ENCODE assay signal across 24 cellular contexts in genomic region chr11:44134625-44135024, GRCh38. TPM values are rescaled to one million over a fixed set of nuclear protein-coding genes. Genes with fewer than 3 reads are reported as not detected.
DNase-seq lines count a peak whose midpoint lies in the region; ATAC-seq, FAIRE-seq and TF ChIP-seq lines count a peak whose summit lies in the region.
"Had no signal": no experiment of that assay in that cellular context is flagged by ENCODE, and none has a peak within 500 bp of the region (broad histone marks: within the 10 kb centered on the region; RNA-seq: fewer than 3 reads in every experiment).

No MANE protein-coding gene starts in this region.

- H3K4me1 ChIP-seq in HepG2 (ENCODE audit: insufficient read depth, low read length): peaks cover 15% of the 10 kb centered on the region
- peaks cover 0 to 18% (median 0%) of the 10 kb centered on the region in 4 donors for H3K4me1 ChIP-seq in right lobe of liver
- H3K4me1 ChIP-seq in HEK293 (ENCODE audit: control insufficient read depth, insufficient read depth, low read length): peaks cover 6% of the 10 kb centered on the region; the same call in 1 of the 2 replicates
- H3K4me1 ChIP-seq in K562 (replicated peaks in 1 of 2; ENCODE audit: control insufficient read depth in 2 of 2, insufficient read depth in 2 of 2, low read length in 2 of 2): peaks cover 4 to 13% of the 10 kb centered on the region in 2 experiments
- H3K4me1 ChIP-seq: BLaER1 treated with 17β-estradiol and CSF1 and Interleukin-3, amounts not matched to agents 10 nM and 100 nM had no signal

- FAIRE-seq in HepG2 (lab: Jason Lieb, UNC) (no peak), K562 (lab: Jason Lieb, UNC) (no peak)
- FAIRE-seq: A204.1, D721Med, G401.6, GM12891, GM19239 had no signal

- no peaks in the 10 kb centered on the region for H3K27me3 ChIP-seq in HepG2 (ENCODE audit: control insufficient read depth in 1 of 2, insufficient read depth in 2 of 2, low read length in 2 of 2)
- no peaks in the 10 kb centered on the region for H3K27me3 ChIP-seq in right lobe of liver
- H3K27me3 ChIP-seq in K562 (ENCODE audit: control insufficient read depth in 2 of 2, insufficient read depth in 2 of 2, low read length in 2 of 2): no peaks in the 10 kb centered on the region
- H3K27me3 ChIP-seq: BLaER1 treated with 17β-estradiol and CSF1 and Interleukin-3, amounts not matched to agents 10 nM and 100 nM had no signal

- H4K20me1 ChIP-seq in HepG2 (ENCODE audit: insufficient read depth, low read length) (no peaks in the 10 kb centered on the region), K562 (replicated peaks; ENCODE audit: control insufficient read depth, insufficient read depth, low read length) (no peaks in the 10 kb centered on the region)

- TF ChIP-seq CTCF in HepG2 (CRISPR knock-in tag; IDR thresholded peaks at IDR 0.05) (no peak), right lobe of liver (IDR thresholded peaks at IDR 0.05) (no peak), HEK293 (tag by site-specific recombination; IDR thresholded peaks at IDR 0.05) (no peak), K562 (IDR thresholded peaks at IDR 0.05 in 2 of 3, conservative IDR thresholded peaks at IDR 0.05 in 1 of 3; ENCODE audit: insufficient read depth in 2 of 3, low read depth in 1 of 3, low read length in 3 of 3) (no peak)

- H3K36me3 Mint-ChIP-seq in T-helper 17 cell (ENCODE audit: low read depth): peaks cover 16% of the 10 kb centered on the region

- TF ChIP-seq POLR2A in HepG2 (IDR thresholded peaks at IDR 0.05; ENCODE audit: insufficient read depth in 1 of 2, low read depth in 2 of 2, low read length in 2 of 2) (no peak), right lobe of liver (IDR thresholded peaks at IDR 0.05) (no peak), K562 (conservative IDR thresholded peaks at IDR 0.05) (no peak)

- H3K4me3 ChIP-seq in HepG2 (replicated peaks in 1 of 3; ENCODE audit: insufficient read depth in 1 of 3, low read depth in 2 of 3, low read length in 3 of 3) (no peak overlapping the region), right lobe of liver (no peak overlapping the region), HEK293 (ENCODE audit: low read depth, low read length) (no peak overlapping the region), K562 (no peak overlapping the region)
- H3K4me3 ChIP-seq: BLaER1 treated with 17β-estradiol and CSF1 and Interleukin-3, amounts not matched to agents 10 nM and 100 nM had no signal

- H3K4me1 Mint-ChIP-seq in T-helper 17 cell: peaks cover 4% of the 10 kb centered on the region
- H3K4me1 Mint-ChIP-seq: B cell had no signal

- ATAC-seq in HepG2 (no peak), right lobe of liver (no peak), T-helper 17 cell (no peak), K562 (no peak)
- ATAC-seq: CD8-positive, alpha-beta T cell had no signal

- intact Hi-C loops in HepG2 (cut with micrococcal nuclease; ENCODE audit: unreplicated experiment) (no loop called here), right lobe of liver (cut with DNase I) (no loop called here), K562 (cut with micrococcal nuclease) (loop anchor here (5.0 to 10.0 kb wide), 4 partner anchors 123 to 480 kb away; no protein-coding TSS in a partner anchor)

- TF ChIP-seq EP300 in HepG2 (IDR thresholded peaks at IDR 0.05; ENCODE audit: low read depth in 2 of 2, low read length in 2 of 2) (no peak), HepG2 (CRISPR knock-in tag; IDR thresholded peaks at IDR 0.05; ENCODE audit: borderline replicate concordance) (no peak), K562 (IDR thresholded peaks at IDR 0.05; ENCODE audit: low read length) (no peak)

- H3K27ac ChIP-seq in HepG2 (ENCODE audit: extremely low read length, insufficient read depth, low read length) (no peak overlapping the region), right lobe of liver (no peak overlapping the region), HEK293 (ENCODE audit: extremely low read depth, low read depth, low read length) (no peak overlapping the region), K562 (ENCODE audit: extremely low read depth, low read depth, low read length) (no peak overlapping the region)
- H3K27ac ChIP-seq: BLaER1 treated with 17β-estradiol and CSF1 and Interleukin-3, amounts not matched to agents 10 nM and 100 nM; C4-2B had no signal

- no peak for DNase-seq in HepG2 (ENCODE audit: low spot score)
- no peak for DNase-seq in right lobe of liver
- DNase-seq in T-helper 17 cell: no peak
- no peak for DNase-seq in K562 (ENCODE audit: extremely low read depth in 1 of 4, low spot score in 3 of 4)
- no peak for DNase-seq in HuH-7 (ENCODE audit: low spot score)
- no peak for DNase-seq in stimulated activated naive CD4-positive, alpha-beta T cell (lab: John Stamatoyannopoulos, UW)
- DNase-seq in activated CD4-positive, alpha-beta T cell treated with anti-CD3 and anti-CD28 coated beads, Interleukin-2, amount 50 U/mL, for 4 hours: no peak
- DNase-seq: 8988T; AML-193; Caco-2; Calu3; CD4-positive, alpha-beta T cell; CD8-positive, alpha-beta T cell; DMS79 treated with DMSO at 0.1 percent for 48 hours; GF-D8 had no signal

- H3K27me3 Mint-ChIP-seq in T-helper 17 cell: no peaks in the 10 kb centered on the region
- H3K27me3 Mint-ChIP-seq: B cell; CD4-positive, alpha-beta T cell had no signal

- H3K9ac ChIP-seq in HepG2 (ENCODE audit: insufficient read depth, low read depth, low read length) (no peak overlapping the region), K562 (ENCODE audit: insufficient read depth in 1 of 2, low read depth in 2 of 2, low read length in 2 of 2) (no peak overlapping the region)
- H3K9ac ChIP-seq: BLaER1 treated with 17β-estradiol and CSF1 and Interleukin-3, amounts not matched to agents 10 nM and 100 nM had no signal

- CTCF ChIA-PET in HepG2 (lab: Yijun Ruan, JAX; ENCODE audit: low intra/inter-chr PET ratio, low total read pairs) (no interaction called here), HEK293 (lab: Yijun Ruan, JAX) (interaction anchor here (0.7 to 3.6 kb wide), 13 partner anchors 8 to 531 kb away, joined by 3 to 27 read pairs (median 8); no protein-coding TSS in a partner anchor), K562 (lab: Yijun Ruan, JAX; ENCODE audit: low intra/inter-chr PET ratio) (interaction anchor here (2.0 kb wide), 1 partner anchor 404 kb away, joined by 12 read pairs; no protein-coding TSS in a partner anchor)

- peak overlapping the region; percentile 32 for H3K27ac Mint-ChIP-seq in T-helper 17 cell
- H3K27ac Mint-ChIP-seq: B cell; CD4-positive, alpha-beta T cell; CD8-positive, alpha-beta T cell had no signal

- H3K9me3 ChIP-seq in HepG2 (ENCODE audit: low read length) (no peaks in the 10 kb centered on the region), right lobe of liver (no peaks in the 10 kb centered on the region), HEK293 (ENCODE audit: control insufficient read depth, insufficient read depth, low read depth, low read length) (no peaks in the 10 kb centered on the region), T-helper 17 cell (ENCODE audit: control insufficient read depth, low read length, poor library complexity, severe bottlenecking) (no peaks in the 10 kb centered on the region), K562 (replicated peaks; ENCODE audit: control insufficient read depth, insufficient read depth, low read depth, low read length) (no peaks in the 10 kb centered on the region)
- H3K9me3 ChIP-seq: BLaER1 treated with 17β-estradiol and CSF1 and Interleukin-3, amounts not matched to agents 10 nM and 100 nM; Caco-2 had no signal

- no peaks in the 10 kb centered on the region for H3K9me1 ChIP-seq in K562 (ENCODE audit: control insufficient read depth, insufficient read depth, low read length)

- 50% methylated on average over 1 of the region's 1 CpG for WGBS in HepG2 (ENCODE audit: low lambda C conversion rate)
- 76% methylated on average over 1 of the region's 1 CpG for WGBS in right lobe of liver (ENCODE audit: insufficient coverage, low coverage, low lambda C conversion rate, missing lambda C conversion rate)
- 25% methylated on average over 1 of the region's 1 CpG for WGBS in K562 (ENCODE audit: insufficient coverage, low coverage, missing lambda C conversion rate)

- H3K4me2 ChIP-seq in HepG2 (ENCODE audit: low read depth, low read length) (no peak overlapping the region), K562 (ENCODE audit: insufficient read depth, low read length) (no peak overlapping the region)
- H3K4me2 ChIP-seq: BLaER1 treated with 17β-estradiol and CSF1 and Interleukin-3, amounts not matched to agents 10 nM and 100 nM had no signal

- H3K79me2 ChIP-seq in HepG2 (ENCODE audit: insufficient read depth, low read length) (no peaks in the 10 kb centered on the region), K562 (ENCODE audit: control insufficient read depth, insufficient read depth, low read length) (no peaks in the 10 kb centered on the region)

- no peak overlapping the region for H3K4me3 Mint-ChIP-seq in T-helper 17 cell
- H3K4me3 Mint-ChIP-seq: B cell; CD4-positive, alpha-beta T cell; CD8-positive, alpha-beta T cell had no signal

- peaks cover 1 to 11% of the 10 kb centered on the region in 2 experiments; a peak in 4 of 5 replicates for H3K36me3 ChIP-seq in HepG2 (replicated peaks in 1 of 2; ENCODE audit: control insufficient read depth in 1 of 2, insufficient read depth in 2 of 2, low read length in 2 of 2)
- peaks cover 0 to 8% (median 0%) of the 10 kb centered on the region in 4 donors for H3K36me3 ChIP-seq in right lobe of liver
- H3K36me3 ChIP-seq in HEK293 (ENCODE audit: control insufficient read depth in 2 of 2, insufficient read depth in 1 of 2, low read length in 2 of 2): peaks cover 0 to 34% of the 10 kb centered on the region in 2 experiments; a peak in 1 of 3 replicates
- H3K36me3 ChIP-seq in K562 (ENCODE audit: control insufficient read depth, insufficient read depth, low read length): peaks cover 42% of the 10 kb centered on the region

- POLR2A ChIA-PET in HepG2 (lab: Yijun Ruan, JAX) (no interaction called here), HEK293 (lab: Yijun Ruan, JAX) (no interaction called here), K562 (lab: Yijun Ruan, JAX) (no interaction called here)

- in situ Hi-C loops in HepG2 (cut with HindIII; ENCODE audit: extremely low pct_ligation_motif_present, low pct_unique_long_range_greater_than_20kb): no loop called here
- in situ Hi-C loops in K562 (cut with MboI): loop anchor here (10.0 kb wide), 1 partner anchor 400 kb away; no protein-coding TSS in a partner anchor

- BruUV-seq in HepG2 (replicated peaks; lab: Mats Ljungman, UMichigan) (no TSS peak), K562 (replicated peaks; lab: Mats Ljungman, UMichigan) (no TSS peak)

- TF ChIP-seq RAD21 in HepG2 (CRISPR knock-in tag; IDR thresholded peaks at IDR 0.05) (no peak), K562 (CRISPR knock-in tag; conservative IDR thresholded peaks at IDR 0.05 in 1 of 2, IDR thresholded peaks at IDR 0.05 in 1 of 2) (no peak)

- H2AFZ ChIP-seq in HepG2 (ENCODE audit: low read length) (no peak overlapping the region), K562 (ENCODE audit: low read depth, low read length) (no peak overlapping the region)

RNA-seq across cellular contexts. Expression of gene EXT2, which starts 39.1 kb away (rescaled TPM):
- total RNA-seq in HepG2 (2016; rRNA removed; fragmentation: Illumina TruSeq; extraction: Trizol): 32.7 and 68.7 TPM in 2 replicates
- 8.6 and 10.8 TPM in 2 replicates for total RNA-seq in HepG2 (2016; cell fraction: cytosol; rRNA removed; fragmentation: Illumina TruSeq; extraction: Trizol; ENCODE audit: low read depth)
- total RNA-seq in HepG2 (2016; cell fraction: insoluble cytoplasmic fraction; rRNA removed; fragmentation: Illumina TruSeq; extraction: Trizol): 30.5 and 64.4 TPM in 2 replicates
- 16.9 and 17.7 TPM in 2 replicates for total RNA-seq in HepG2 (2016; cell fraction: membrane; rRNA removed; fragmentation: Illumina TruSeq; extraction: Trizol)
- 60.9 and 75.9 TPM in 2 replicates for total RNA-seq in HepG2 (2016; cell fraction: nucleus; rRNA removed; fragmentation: Illumina TruSeq; extraction: Trizol)
- 55.0 and 61.5 TPM in 2 replicates for polyA plus RNA-seq in HepG2 (2011; rRNA removed)
- polyA plus RNA-seq in HepG2 (2011; cell fraction: cytosol; rRNA removed): 53.3 and 56.3 TPM in 2 replicates
- polyA plus RNA-seq in HepG2 (2011; cell fraction: nucleus; rRNA removed): 20.6 and 24.5 TPM in 2 replicates
- polyA plus RNA-seq in HepG2 (2012): 37.3 and 38.6 TPM in 2 replicates
- polyA plus RNA-seq in HepG2 (2016; cell fraction: cytosol; fragmentation: Illumina TruSeq; extraction: Trizol; ENCODE audit: low read depth): 3.9 and 4.0 TPM in 2 replicates
- 24.3 and 25.4 TPM in 2 replicates for polyA plus RNA-seq in HepG2 (2016; cell fraction: insoluble cytoplasmic fraction; fragmentation: Illumina TruSeq; extraction: Trizol; ENCODE audit: low read depth)
- polyA plus RNA-seq in HepG2 (2016; cell fraction: membrane; fragmentation: Illumina TruSeq; extraction: Trizol; ENCODE audit: low read depth): 8.2 and 8.3 TPM in 2 replicates
- polyA plus RNA-seq in HepG2 (2016; cell fraction: nucleus; fragmentation: Illumina TruSeq; extraction: Trizol; ENCODE audit: insufficient read depth, low read depth): 51.5 and 55.1 TPM in 2 replicates
- polyA minus RNA-seq in HepG2 (2011; rRNA and poly(A)+ RNA removed; ENCODE audit: low replicate concordance): 78.0 and 127 TPM in 2 replicates
- 45.5 and 50.2 TPM in 2 replicates for polyA minus RNA-seq in HepG2 (2011; cell fraction: cytosol; rRNA and poly(A)+ RNA removed)
- 51.2 and 60.8 TPM in 2 replicates for polyA minus RNA-seq in HepG2 (2011; cell fraction: nucleus; rRNA and poly(A)+ RNA removed)
- total RNA-seq in right lobe of liver: 10 to 100 TPM; 21.9 to 31.3 (median 26.9) TPM
- total RNA-seq in T-helper 17 cell: 10 to 100 TPM; 23.6 to 28.0 TPM
- total RNA-seq in K562 (2011; cell fraction: chromatin; rRNA removed; ENCODE audit: low replicate concordance): 100 and 105 TPM in 2 replicates
- 133 and 140 TPM in 2 replicates for total RNA-seq in K562 (2011; cell fraction: nucleolus; rRNA removed)
- 105 and 121 TPM in 2 replicates for total RNA-seq in K562 (2011; cell fraction: nucleoplasm; rRNA removed)
- total RNA-seq in K562 (2014; rRNA removed): 38.8 and 39.5 TPM in 2 replicates
- 34.0 and 37.5 TPM in 2 replicates for total RNA-seq in K562 (2014; rRNA removed; fragmentation: Illumina TruSeq; extraction: Trizol)
- 38.5 and 40.9 TPM in 2 replicates for total RNA-seq in K562 (2015; rRNA removed; fragmentation: Illumina TruSeq; extraction: Trizol)
- 43.1 and 43.2 TPM in 2 replicates for total RNA-seq in K562 (2021)
- polyA plus RNA-seq in K562 (2011; rRNA removed): 49.2 and 52.1 TPM in 2 replicates
- 42.1 and 45.0 TPM in 2 replicates for polyA plus RNA-seq in K562 (2011; cell fraction: cytosol; rRNA removed)
- 31.6 and 38.9 TPM in 2 replicates for polyA plus RNA-seq in K562 (2011; cell fraction: nucleus; rRNA removed)
- polyA plus RNA-seq in K562 (2012): 33.7 and 39.0 TPM in 2 replicates
- 35.0 and 38.1 TPM in 2 replicates for polyA plus RNA-seq in K562 (2014; fragmentation: Illumina TruSeq; extraction: Trizol)
- 10 to 100 TPM in 1 of 2 experiments, 1 to 10 TPM in 1; 7.5 to 13.1 TPM for polyA plus RNA-seq in K562 (2014; fragmentation: Nextera tagmentation; extraction: Ambion mirVana)
- 36.9 and 38.4 TPM in 2 replicates for polyA plus RNA-seq in K562 (2014; rRNA removed)
- polyA minus RNA-seq in K562 (2011; rRNA and poly(A)+ RNA removed): 80.3 and 83.4 TPM in 2 replicates
- polyA minus RNA-seq in K562 (2011; cell fraction: cytosol; rRNA and poly(A)+ RNA removed): 34.9 and 35.8 TPM in 2 replicates
- polyA minus RNA-seq in K562 (2011; cell fraction: nucleus; rRNA and poly(A)+ RNA removed): 65.7 and 90.9 TPM in 2 replicates
